28 cellular contexts compared by ENCODE assay signal in the genomic region with DNA sequence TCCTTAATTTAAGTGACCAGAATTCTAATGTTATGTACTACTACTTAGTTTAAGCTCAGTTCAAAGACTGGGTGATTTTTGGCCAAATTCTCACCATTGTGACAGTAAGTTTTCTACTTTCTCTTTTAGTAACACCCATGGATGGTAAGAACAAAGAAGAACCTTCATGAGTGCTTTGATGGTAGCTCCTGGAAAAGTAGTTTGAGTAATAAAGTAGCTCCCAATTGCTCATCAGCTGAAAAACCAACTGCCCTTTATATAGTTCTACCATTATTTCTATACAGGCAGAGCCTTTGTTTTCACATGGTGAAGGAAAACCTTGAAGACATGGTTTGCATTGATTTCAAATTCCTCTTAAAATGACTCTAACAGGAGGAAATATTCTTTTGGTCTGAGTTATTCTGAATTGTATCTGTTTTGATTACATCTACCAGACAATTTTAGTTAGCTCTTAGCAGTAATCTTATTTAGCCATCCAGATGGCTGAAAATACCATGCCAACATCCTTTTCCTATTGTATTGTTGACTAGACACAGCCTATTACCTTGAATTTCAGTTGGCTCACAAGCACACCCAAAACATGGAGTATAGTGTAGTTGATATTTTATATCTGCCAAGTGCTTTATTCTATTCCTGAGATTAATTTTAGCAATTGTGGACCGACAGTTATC.
"Had no signal": no experiment of that assay in that cellular context is flagged by ENCODE, and none has a peak within 500 bp of the region (broad histone marks: within the 10 kb centered on the region; RNA-seq: fewer than 3 reads in every experiment).

No MANE protein-coding gene starts in this region.

- H3K9me3 ChIP-seq: esophagus squamous epithelium, lower lobe of right lung, ovary, psoas muscle, sigmoid colon, transverse colon, upper lobe of right lung, uterus had no signal

- H3K4me1 Mint-ChIP-seq: stimulated activated effector memory CD8-positive, alpha-beta T cell treated with anti-CD3 and anti-CD28 coated beads, Interleukin-12 subunit alpha, Interleukin-12 subunit beta, amount 100 ng/mL, for 72 hours had no signal

- H3K27ac Mint-ChIP-seq: effector memory CD8-positive, alpha-beta T cell; immature natural killer cell; naive thymus-derived CD8-positive, alpha-beta T cell; stimulated activated effector memory CD8-positive, alpha-beta T cell treated with anti-CD3 and anti-CD28 coated beads, Interleukin-12 subunit alpha, Interleukin-12 subunit beta, amount 100 ng/mL, for 72 hours had no signal

- H3K4me3 ChIP-seq: coronary artery, esophagus squamous epithelium, left ventricle myocardium inferior, lower lobe of right lung, ovary, psoas muscle, sigmoid colon, transverse colon, upper lobe of right lung, uterus had no signal

- H3K9me3 Mint-ChIP-seq: effector memory CD8-positive, alpha-beta T cell; immature natural killer cell; stimulated activated effector memory CD8-positive, alpha-beta T cell treated with anti-CD3 and anti-CD28 coated beads, Interleukin-12 subunit alpha, Interleukin-12 subunit beta, amount 100 ng/mL, for 72 hours had no signal

- DNase-seq: dermis blood vessel endothelial cell; effector memory CD8-positive, alpha-beta T cell; erythroblast; esophagus squamous epithelium; foreskin melanocyte; hypothalamus; immature natural killer cell; islet precursor cell; kidney glomerular epithelial cell; left colon; left ventricle myocardium inferior; lower lobe of right lung; naive thymus-derived CD8-positive, alpha-beta T cell; occipital lobe; ovary; posterior cingulate gyrus; psoas muscle; right cardiac atrium; sigmoid colon; stimulated activated CD4-positive, alpha-beta T cell treated with anti-CD3 and anti-CD28 coated beads, Interleukin-2, amount 100 ng/mL, for 24 hours; stimulated activated CD4-positive, alpha-beta T cell treated with anti-CD3 and anti-CD28 coated beads, Interleukin-4, amount 100 ng/mL, for 24 hours; stimulated activated naive CD8-positive, alpha-beta T cell treated with anti-CD3 and anti-CD28 coated beads, Interleukin-15, Interleukin-2, amounts not matched to agents 100 U/mL and 50 U/mL, for 24 hours; substantia nigra; transverse colon; upper lobe of right lung; uterus had no signal

- H3K36me3 ChIP-seq: esophagus squamous epithelium, left ventricle myocardium inferior, lower lobe of right lung, ovary, sigmoid colon, transverse colon, upper lobe of right lung, uterus had no signal

- H3K4me1 ChIP-seq: psoas muscle, sigmoid colon, transverse colon, upper lobe of right lung, uterus had no signal

- H3K27me3 ChIP-seq: esophagus squamous epithelium, ovary, sigmoid colon, transverse colon, upper lobe of right lung, uterus had no signal

- H3K27ac ChIP-seq: coronary artery, esophagus squamous epithelium, left ventricle myocardium inferior, lower lobe of right lung, ovary, psoas muscle, sigmoid colon, transverse colon, upper lobe of right lung, uterus had no signal

- H3K4me3 Mint-ChIP-seq: effector memory CD8-positive, alpha-beta T cell; immature natural killer cell; naive thymus-derived CD8-positive, alpha-beta T cell; stimulated activated effector memory CD8-positive, alpha-beta T cell treated with anti-CD3 and anti-CD28 coated beads, Interleukin-12 subunit alpha, Interleukin-12 subunit beta, amount 100 ng/mL, for 72 hours had no signal

- ATAC-seq: effector memory CD8-positive, alpha-beta T cell; left colon; lower lobe of right lung; naive thymus-derived CD8-positive, alpha-beta T cell; psoas muscle; right cardiac atrium; stimulated activated effector memory CD8-positive, alpha-beta T cell treated with anti-CD3 and anti-CD28 coated beads, Interleukin-12 subunit alpha, Interleukin-12 subunit beta, amount 100 ng/mL, for 72 hours; stimulated activated naive CD8-positive, alpha-beta T cell treated with anti-CD3 and anti-CD28 coated beads, Interleukin-15, Interleukin-2, amounts not matched to agents 100 U/mL and 50 U/mL, for 24 hours; upper lobe of right lung had no signal
